ENCODE assay signal across 26 cellular contexts in the genomic region with DNA sequence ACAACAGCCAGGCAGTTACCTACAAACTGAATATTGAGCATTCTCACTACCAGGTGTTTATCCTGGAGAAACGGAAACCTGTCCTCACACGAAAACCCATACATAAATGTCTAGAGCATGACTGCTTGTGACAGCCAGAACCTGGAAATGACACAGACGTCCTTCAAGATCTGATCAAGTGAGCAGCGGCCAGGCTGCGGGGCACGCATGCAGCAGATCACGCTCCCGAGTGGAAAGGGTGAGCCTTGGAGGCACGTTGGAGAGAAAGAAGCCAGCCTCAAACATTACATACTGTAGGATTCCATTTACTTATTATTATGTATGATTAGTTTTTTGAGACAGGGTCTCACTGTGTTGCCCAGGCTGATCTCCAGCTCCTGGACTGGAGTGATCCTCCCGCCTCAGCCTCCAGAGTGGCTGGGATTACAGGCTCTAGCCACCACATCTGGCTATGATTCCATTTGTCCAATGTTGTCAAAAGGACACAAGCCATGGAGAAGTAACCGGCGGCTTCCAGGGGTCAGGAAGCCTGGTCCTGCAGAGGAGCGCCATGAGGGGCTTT.
"Had no signal": no experiment of that assay in that cellular context is flagged by ENCODE, and none has a peak within 500 bp of the region (broad histone marks: within the 10 kb centered on the region; RNA-seq: fewer than 3 reads in every experiment).

No MANE protein-coding gene starts in this region.

- H3K27me3 ChIP-seq: colonic mucosa, gastrocnemius medialis, hepatocyte, left lung had no signal

- H2AFZ ChIP-seq: hepatocyte had no signal

- H3K36me3 ChIP-seq: colonic mucosa, esophagus squamous epithelium, gastrocnemius medialis, left lung, lower lobe of right lung had no signal

- H3K4me1 ChIP-seq: colonic mucosa, esophagus squamous epithelium, gastrocnemius medialis, left lung, lower lobe of right lung had no signal

- H3K4me2 ChIP-seq: hepatocyte had no signal

- H3K4me3 ChIP-seq: colonic mucosa, esophagus squamous epithelium, gastrocnemius medialis, hepatocyte, left lung, lower lobe of right lung, mucosa of descending colon had no signal

- H3K9me3 ChIP-seq: colonic mucosa, esophagus squamous epithelium, gastrocnemius medialis, lower lobe of right lung, mucosa of descending colon had no signal

- ATAC-seq: effector memory CD8-positive, alpha-beta T cell; esophagus mucosa; gastrocnemius medialis; left cardiac atrium; left lung; left ventricle myocardium superior; lower lobe of right lung; mucosa of descending colon had no signal

- H3K27ac ChIP-seq: colonic mucosa, epithelial cell of prostate, esophagus squamous epithelium, gastrocnemius medialis, hepatocyte, left lung, lower lobe of right lung had no signal

- H3K79me2 ChIP-seq: hepatocyte had no signal

- FAIRE-seq: endometrium had no signal

- DNase-seq: colonic mucosa; cortex of kidney; effector CD8-positive, alpha-beta T cell; effector memory CD8-positive, alpha-beta T cell; endodermal cell; erythroblast; esophagus squamous epithelium; foreskin fibroblast; foreskin melanocyte; gastrocnemius medialis; glutamatergic neuron; head of caudate nucleus; hypothalamus; immature natural killer cell; islet precursor cell; left cardiac atrium; left lung; left ventricle myocardium superior; lower lobe of right lung; mesenchymal stem cell; mucosa of descending colon; naive B cell had no signal
